ENCODE assay signal across 14 cellular contexts in the genomic region with DNA sequence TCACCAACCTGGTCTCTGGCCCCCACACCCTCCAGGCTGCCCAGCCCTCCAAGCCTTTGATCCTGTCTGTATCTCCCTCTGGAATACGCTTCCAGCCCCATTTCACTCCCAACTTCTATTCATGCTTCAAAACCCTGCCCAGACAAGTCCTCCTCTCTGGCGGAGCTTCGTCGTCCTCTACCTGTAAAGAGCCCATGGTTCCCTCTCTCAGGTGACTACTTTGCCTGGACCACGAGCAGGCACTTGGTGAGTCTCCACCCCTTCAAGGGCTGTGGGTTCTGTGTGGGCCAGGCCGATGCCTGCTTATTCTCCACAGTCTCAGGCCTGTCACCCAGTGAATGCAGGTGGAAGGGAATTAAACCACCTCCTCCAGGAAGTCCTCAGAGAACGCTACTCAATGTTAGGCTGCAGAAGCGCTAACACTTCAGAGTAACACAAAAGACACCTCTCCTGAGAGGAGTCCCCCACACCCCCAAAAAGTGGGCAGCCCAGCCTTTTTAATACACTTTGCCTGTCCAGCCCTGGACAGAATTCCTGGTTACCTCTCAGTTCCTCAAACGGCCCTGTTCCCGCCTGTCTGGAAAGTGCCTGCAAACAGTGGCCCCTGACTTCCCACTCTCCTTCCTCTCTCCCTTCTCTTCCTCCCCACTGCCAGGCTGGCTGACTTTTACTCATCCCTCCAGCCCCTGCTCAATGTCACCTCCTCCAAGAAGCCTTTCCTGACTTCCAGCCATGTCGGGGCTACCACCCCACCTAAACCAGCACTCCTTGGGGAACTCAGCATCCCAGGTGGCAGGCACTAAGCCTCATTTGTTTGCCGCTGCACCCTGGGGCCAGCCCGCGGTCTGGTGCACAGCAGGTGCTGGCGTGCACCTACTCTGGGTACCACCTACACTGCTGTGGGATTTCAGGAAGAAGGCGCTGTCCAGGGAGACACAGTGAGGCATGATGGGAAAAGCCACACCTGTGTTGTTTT. TPM values are rescaled to one million over a fixed set of nuclear protein-coding genes. Genes with fewer than 3 reads are reported as not detected.
DNase-seq lines count a peak whose midpoint lies in the region; ATAC-seq, FAIRE-seq and TF ChIP-seq lines count a peak whose summit lies in the region.
"Had no signal": no experiment of that assay in that cellular context is flagged by ENCODE, and none has a peak within 500 bp of the region (broad histone marks: within the 10 kb centered on the region; RNA-seq: fewer than 3 reads in every experiment).

No MANE protein-coding gene starts in this region.

- H4K20me1 ChIP-seq in Loucy (ENCODE audit: insufficient read depth, low read length, poor library complexity, severe bottlenecking) (peaks cover 92% of the 10 kb centered on the region), astrocyte (ENCODE audit: insufficient read depth, low read length) (no peaks in the 10 kb centered on the region)

- H3K4me1 ChIP-seq in Loucy (ENCODE audit: insufficient read depth, low read length, poor library complexity, severe bottlenecking) (peaks cover 71% of the 10 kb centered on the region), astrocyte (ENCODE audit: insufficient read depth, low read length) (peaks cover 16% of the 10 kb centered on the region), rectal smooth muscle tissue (ENCODE audit: control insufficient read depth, insufficient read depth, low read length) (no peaks in the 10 kb centered on the region)

- H3K4me1 Mint-ChIP-seq in astrocyte (ENCODE audit: low read depth, unreplicated experiment) = peaks cover 8% of the 10 kb centered on the region

- no peak for FAIRE-seq in astrocyte (lab: Jason Lieb, UNC)
- FAIRE-seq in urothelium cell line (lab: Jason Lieb, UNC) = no peak
- FAIRE-seq: endothelial cell of umbilical vein had no signal

- DNase-seq in activated CD4-positive, alpha-beta T cell treated with anti-CD3 and anti-CD28 coated beads for 48 hours = peak; percentile 18
- no peak for DNase-seq in activated CD4-positive, alpha-beta T cell treated with anti-CD3 and anti-CD28 coated beads, Interleukin-2, amount 50 U/mL, for 4 hours
- no peak for DNase-seq in astrocyte (ENCODE audit: low read depth)
- DNase-seq in urothelium cell line (ENCODE audit: low spot score) = no peak
- DNase-seq in left cardiac atrium = no peak
- DNase-seq: brain microvascular endothelial cell, mesendoderm, NCI-H1092 had no signal

- H3K4me3 ChIP-seq in Loucy (ENCODE audit: low read length, poor library complexity, severe bottlenecking) (no peak overlapping the region), astrocyte (ENCODE audit: insufficient read depth, low read depth, low read length) (no peak overlapping the region), rectal smooth muscle tissue (ENCODE audit: low read length) (peak overlapping the region; percentile 12)
- H3K4me3 ChIP-seq: SJSA1, thoracic aorta had no signal

- no peaks in the 10 kb centered on the region for H3K9me3 Mint-ChIP-seq in astrocyte (ENCODE audit: unreplicated experiment)

- H3K79me2 ChIP-seq in Loucy (ENCODE audit: insufficient read depth, low read length) = peaks cover 91% of the 10 kb centered on the region
- no peaks in the 10 kb centered on the region for H3K79me2 ChIP-seq in astrocyte (ENCODE audit: insufficient read depth, low read length)

- peaks cover 27% of the 10 kb centered on the region for H3K27me3 Mint-ChIP-seq in astrocyte (ENCODE audit: low read depth, unreplicated experiment)

- TF ChIP-seq CTCF in Loucy (conservative IDR thresholded peaks at IDR 0.05; ENCODE audit: low read length) (no peak), astrocyte (IDR thresholded peaks at IDR 0.05; ENCODE audit: insufficient read depth, low read depth, low read length) (no peak)

- H3K27me3 ChIP-seq in Loucy (ENCODE audit: insufficient read depth, low read length, poor library complexity, severe bottlenecking) (no peaks in the 10 kb centered on the region), astrocyte (ENCODE audit: insufficient read depth, low read length) (peaks cover 2% of the 10 kb centered on the region), rectal smooth muscle tissue (ENCODE audit: control insufficient read depth, insufficient read depth, low read length) (peaks cover 4% of the 10 kb centered on the region)
- H3K27me3 ChIP-seq: brain microvascular endothelial cell, SJSA1 had no signal

- H3K9me3 ChIP-seq in Loucy (ENCODE audit: insufficient read depth, low read depth, low read length) = no peaks in the 10 kb centered on the region
- no peaks in the 10 kb centered on the region for H3K9me3 ChIP-seq in astrocyte (ENCODE audit: insufficient read depth, low read depth, low read length)
- H3K9me3 ChIP-seq: SJSA1, thoracic aorta had no signal

- no peak for ATAC-seq in GM21423 (IDR thresholded peaks at IDR 0.05; ENCODE audit: unreplicated experiment)
- no peak for ATAC-seq in left cardiac atrium

- H3K9ac ChIP-seq in Loucy (ENCODE audit: low read depth, low read length, poor library complexity, severe bottlenecking) (no peak overlapping the region), astrocyte (ENCODE audit: low read length) (no peak overlapping the region), rectal smooth muscle tissue (ENCODE audit: low read length) (no peak overlapping the region)

- peak overlapping the region; percentile 81 for H3K27ac Mint-ChIP-seq in astrocyte (ENCODE audit: unreplicated experiment)

- H2AFZ ChIP-seq in Loucy (ENCODE audit: low read length) (no peak overlapping the region), astrocyte (ENCODE audit: low read depth, low read length) (no peak overlapping the region)

- H3K4me2 ChIP-seq in Loucy (ENCODE audit: low read depth, low read length, poor library complexity, severe bottlenecking) (peak overlapping the region; percentile 45), astrocyte (ENCODE audit: low read length) (no peak overlapping the region)

- H3K9me2 ChIP-seq in Loucy (replicated peaks; ENCODE audit: low read depth, low read length) = no peaks in the 10 kb centered on the region

- H3F3A ChIP-seq in Loucy (ENCODE audit: low read depth) = peaks cover 13% of the 10 kb centered on the region

- peaks cover 83% of the 10 kb centered on the region; the same call in 1 of the 2 replicates for H3K36me3 ChIP-seq in Loucy (ENCODE audit: insufficient read depth, low read length)
- no peaks in the 10 kb centered on the region for H3K36me3 ChIP-seq in astrocyte (ENCODE audit: insufficient read depth, low read length)
- H3K36me3 ChIP-seq in rectal smooth muscle tissue (ENCODE audit: control insufficient read depth, insufficient read depth, low read length) = peaks cover 4% of the 10 kb centered on the region
- H3K36me3 ChIP-seq: SJSA1, thoracic aorta had no signal

- H3K36me3 Mint-ChIP-seq in astrocyte (ENCODE audit: low read depth, unreplicated experiment) = no peaks in the 10 kb centered on the region

- intact Hi-C loops in left cardiac atrium (cut with DNase I) = no loop called here

- no peak overlapping the region for H3K27ac ChIP-seq in astrocyte (ENCODE audit: low read depth, low read length)
- no peak overlapping the region for H3K27ac ChIP-seq in rectal smooth muscle tissue (ENCODE audit: low read depth, low read length)
- H3K27ac ChIP-seq: brain microvascular endothelial cell, SJSA1, thoracic aorta had no signal

- H3K4me3 Mint-ChIP-seq in astrocyte (ENCODE audit: unreplicated experiment) = no peak overlapping the region

RNA-seq across cellular contexts. Expression of a gene that starts 9.0 kb away (rescaled TPM):
- total RNA-seq in astrocyte (0.61 and 0.65 TPM in 2 replicates), left cardiac atrium (10 to 100 TPM in 1 of 2 donors, 1 to 10 TPM in 1; 6.4 to 12.5 TPM)

RNA-seq across cellular contexts. Expression of a gene that starts 22.7 kb away (rescaled TPM):
- 0.07 TPM in 1 of 2 replicates, not detected in the other for total RNA-seq in astrocyte
- not detected for total RNA-seq in left cardiac atrium
- total RNA-seq: endothelial cell of umbilical vein, SJSA1, thoracic aorta had no signal

RNA-seq across cellular contexts. Expression of a gene that starts 47.0 kb away (rescaled TPM):
- total RNA-seq in astrocyte (6.0 and 8.4 TPM in 2 replicates), left cardiac atrium (1 to 10 TPM; 1.8 to 2.9 TPM)

RNA-seq across cellular contexts. Expression of a gene that starts 47.3 kb away (rescaled TPM):
- total RNA-seq in astrocyte (not detected in 2 replicates), left cardiac atrium (10 to 100 TPM; 12.7 to 15.3 TPM)
- total RNA-seq: endothelial cell of umbilical vein had no signal
